Comparison of ENCODE assay signal across 1 cellular context in genomic region chr14:24058260-24058950, GRCh38.
TF ChIP-seq lines count a peak whose summit lies in the region.

No MANE protein-coding gene starts in this region.

TF ChIP-seq in HepG2, 621 proteins besides CTCF, POLR2A, EP300 and RAD21 (continued from another document and continues in another):
- TF ChIP-seq RFX1 (IDR thresholded peaks at IDR 0.05): no peak
- TF ChIP-seq ZNF784 (CRISPR knock-in tag; IDR thresholded peaks at IDR 0.05; ENCODE audit: borderline replicate concordance): no peak
- no peak for TF ChIP-seq ZNF180 (CRISPR knock-in tag; IDR thresholded peaks at IDR 0.05; ENCODE audit: borderline replicate concordance, low read depth)
- TF ChIP-seq ZNF572 (CRISPR knock-in tag; IDR thresholded peaks at IDR 0.05): no peak
- TF ChIP-seq ZNF18 (CRISPR knock-in tag; IDR thresholded peaks at IDR 0.05; ENCODE audit: insufficient replicate concordance): no peak
- peak; percentile 48; the same call in 1 of the 2 replicates for TF ChIP-seq THAP11 (CRISPR knock-in tag; IDR thresholded peaks at IDR 0.05)
- TF ChIP-seq ZNF792 (CRISPR knock-in tag; IDR thresholded peaks at IDR 0.05): no peak
- no peak for TF ChIP-seq ZNF484 (CRISPR knock-in tag; IDR thresholded peaks at IDR 0.05; ENCODE audit: borderline replicate concordance, low read depth)
- no peak for TF ChIP-seq SNRNP70 (IDR thresholded peaks at IDR 0.05; ENCODE audit: low read depth, low read length)
- no peak for TF ChIP-seq ZBTB42 (CRISPR knock-in tag; IDR thresholded peaks at IDR 0.05)
- no peak for TF ChIP-seq ZBTB26 (CRISPR knock-in tag; IDR thresholded peaks at IDR 0.05; ENCODE audit: borderline replicate concordance)
- TF ChIP-seq ZNF318 (CRISPR knock-in tag; IDR thresholded peaks at IDR 0.05): peak; percentile 66; the same call in 1 of the 2 replicates
- TF ChIP-seq PAX8 (CRISPR knock-in tag; IDR thresholded peaks at IDR 0.05; ENCODE audit: borderline replicate concordance): peak; percentile 69; the same call in 1 of the 2 replicates
- TF ChIP-seq REXO4 (CRISPR knock-in tag; IDR thresholded peaks at IDR 0.05; ENCODE audit: borderline replicate concordance): no peak
- TF ChIP-seq SP5 (CRISPR knock-in tag; IDR thresholded peaks at IDR 0.05; ENCODE audit: borderline replicate concordance, low read depth): no peak
- TF ChIP-seq FOXP4 (CRISPR knock-in tag; IDR thresholded peaks at IDR 0.05): no peak
- TF ChIP-seq PHF8 (CRISPR knock-in tag; IDR thresholded peaks at IDR 0.05): 0 out of 2 replicates have a peak, but pooled peaks have one; percentile 29
- peak; percentile 39; the same call in 1 of the 2 replicates for TF ChIP-seq KDM2A (CRISPR knock-in tag; IDR thresholded peaks at IDR 0.05; ENCODE audit: borderline replicate concordance, low read depth)
- no peak for TF ChIP-seq SRSF1 (optimal IDR thresholded peaks at IDR 0.05; ENCODE audit: low read depth, low read length)
- TF ChIP-seq CENPT (CRISPR knock-in tag; IDR thresholded peaks at IDR 0.05; ENCODE audit: low read depth): no peak
- peak; percentile 67 for TF ChIP-seq PRDM10 (CRISPR knock-in tag; IDR thresholded peaks at IDR 0.05; ENCODE audit: low read depth)
- TF ChIP-seq ATF4 (CRISPR knock-in tag; IDR thresholded peaks at IDR 0.05): no peak
- TF ChIP-seq NCOA2 (CRISPR knock-in tag; IDR thresholded peaks at IDR 0.05): peak; percentile 58; the same call in 1 of the 2 replicates
- TF ChIP-seq MTA3 (CRISPR knock-in tag; IDR thresholded peaks at IDR 0.05): no peak
- TF ChIP-seq KMT2B (CRISPR knock-in tag; IDR thresholded peaks at IDR 0.05): 0 out of 2 replicates have a peak, but pooled peaks have one; percentile 42
- TF ChIP-seq ZNF567 (CRISPR knock-in tag; IDR thresholded peaks at IDR 0.05; ENCODE audit: borderline replicate concordance): peak; percentile 97; the same call in 1 of the 2 replicates
- TF ChIP-seq CENPBD1 (CRISPR knock-in tag; IDR thresholded peaks at IDR 0.05; ENCODE audit: borderline replicate concordance, low read depth): 0 out of 2 replicates have a peak, but pooled peaks have one; percentile 19
- TF ChIP-seq ISL2 (CRISPR knock-in tag; IDR thresholded peaks at IDR 0.05): no peak
- no peak for TF ChIP-seq FOXJ3 (CRISPR knock-in tag; IDR thresholded peaks at IDR 0.05; ENCODE audit: borderline replicate concordance)
- peak; percentile 55; the same call in 1 of the 2 replicates for TF ChIP-seq ATF2 (CRISPR knock-in tag; IDR thresholded peaks at IDR 0.05)
- no peak; the same call in 1 of the 2 replicates for TF ChIP-seq ZBTB46 (CRISPR knock-in tag; IDR thresholded peaks at IDR 0.05; ENCODE audit: borderline replicate concordance)
- no peak for TF ChIP-seq SRSF4 (IDR thresholded peaks at IDR 0.05; ENCODE audit: low read depth, low read length, poor library complexity, severe bottlenecking)
- TF ChIP-seq ATF7 (IDR thresholded peaks at IDR 0.05): no peak
- no peak for TF ChIP-seq ATF7 (CRISPR knock-in tag; IDR thresholded peaks at IDR 0.05)
